26 cellular contexts compared by ENCODE assay signal in genomic region chr1:98523256-98523655, GRCh38.
DNase-seq lines count a peak whose midpoint lies in the region; FAIRE-seq and TF ChIP-seq lines count a peak whose summit lies in the region.
"Had no signal": no experiment of that assay in that cellular context is flagged by ENCODE, and none has a peak within 500 bp of the region (broad histone marks: within the 10 kb centered on the region; RNA-seq: fewer than 3 reads in every experiment).

No MANE protein-coding gene starts in this region.

- dilution Hi-C loops in mammary epithelial cell (cut with HindIII; ENCODE audit: low sequenced_read_pairs): no loop called here

- H3K9ac ChIP-seq in mammary epithelial cell (ENCODE audit: insufficient read depth, low read length) (no peak overlapping the region), kidney (ENCODE audit: low read length in 2 of 2) (no peak overlapping the region)
- H3K9ac ChIP-seq: GM23248 had no signal

- H3K9me3 ChIP-seq in mammary epithelial cell (replicated peaks; ENCODE audit: insufficient read depth, low read length) (no peaks in the 10 kb centered on the region), spleen (peaks cover 0 to 34% (median 20%) of the 10 kb centered on the region in 8 donors), kidney (ENCODE audit: control insufficient read depth in 1 of 2, low read length in 2 of 2) (peaks cover 0 to 6% of the 10 kb centered on the region in 2 donors)
- H3K9me3 ChIP-seq: BE2C had no signal

- no peak overlapping the region for H3K4me2 ChIP-seq in mammary epithelial cell (ENCODE audit: insufficient read depth, low read depth, low read length)
- H3K4me2 ChIP-seq: PC-9 had no signal

- in situ Hi-C loops in mammary epithelial cell (cut with MboI; ENCODE audit: low sequenced_read_pairs in 2 of 2): no loop called here

- POLR2A ChIA-PET in MCF 10A (lab: Yijun Ruan, JAX): interaction anchor here (0.8 kb wide), 1 partner anchor 92 kb away, joined by 3 read pairs; no protein-coding TSS in a partner anchor

- WGBS in mammary epithelial cell (ENCODE audit: low coverage, missing lambda C conversion rate): 60% methylated on average over 4 of the region's 4 CpGs
- 60 to 84% (median 78%) methylated on average over 4 of the region's 4 CpGs for WGBS in spleen, 5 donors

- no peak overlapping the region for H3K4me3 ChIP-seq in mammary epithelial cell (replicated peaks in 1 of 3; ENCODE audit: insufficient read depth in 1 of 3, low read depth in 2 of 3, low read length in 3 of 3)
- no peak overlapping the region for H3K4me3 ChIP-seq in bronchial epithelial cell (ENCODE audit: low read depth, low read length)
- H3K4me3 ChIP-seq in spleen: no peak overlapping the region
- H3K4me3 ChIP-seq in kidney (ENCODE audit: low read length in 2 of 2): no peak overlapping the region
- H3K4me3 ChIP-seq: GM23248, K562, MG63, PC-9 had no signal

- no peak overlapping the region for H3K27ac Mint-ChIP-seq in MCF 10A (ENCODE audit: low read depth, unreplicated experiment)
- H3K27ac Mint-ChIP-seq: H9 had no signal

- H3K36me3 Mint-ChIP-seq in MCF 10A (ENCODE audit: insufficient read depth, unreplicated experiment): no peaks in the 10 kb centered on the region

- TF ChIP-seq POLR2A in spleen (IDR thresholded peaks at IDR 0.05): no peak

- H3K36me3 ChIP-seq in mammary epithelial cell (ENCODE audit: insufficient read depth, low read length): no peaks in the 10 kb centered on the region
- H3K36me3 ChIP-seq in bronchial epithelial cell (ENCODE audit: control insufficient read depth, insufficient read depth, low read length): no peaks in the 10 kb centered on the region
- H3K36me3 ChIP-seq in spleen: no peaks in the 10 kb centered on the region
- H3K36me3 ChIP-seq in kidney (ENCODE audit: control insufficient read depth in 1 of 2, insufficient read depth in 2 of 2, low read length in 2 of 2): no peaks in the 10 kb centered on the region
- H3K36me3 ChIP-seq: BE2C, MG63 had no signal

- no peak for TF ChIP-seq CTCF in mammary epithelial cell (conservative IDR thresholded peaks at IDR 0.05 in 1 of 2, IDR thresholded peaks at IDR 0.05 in 1 of 2; ENCODE audit: extremely low read depth in 1 of 2, insufficient read depth in 1 of 2, low read depth in 1 of 2, low read length in 2 of 2)
- no peak for TF ChIP-seq CTCF in MCF 10A (IDR thresholded peaks at IDR 0.05; ENCODE audit: unreplicated experiment)
- no peak for TF ChIP-seq CTCF in bronchial epithelial cell (IDR thresholded peaks at IDR 0.05; ENCODE audit: insufficient read depth, low read length, severe bottlenecking)
- TF ChIP-seq CTCF in spleen (IDR thresholded peaks at IDR 0.05 in 8 of 11, conservative IDR thresholded peaks at IDR 0.05 in 3 of 11): no peak
- no peak for TF ChIP-seq CTCF in kidney (IDR thresholded peaks at IDR 0.05; ENCODE audit: borderline replicate concordance, extremely low read depth, insufficient read depth)

- no peak overlapping the region for H2AFZ ChIP-seq in mammary epithelial cell (ENCODE audit: low read depth, low read length)
- H2AFZ ChIP-seq: GM23248, PC-9 had no signal

- DNase-seq in mammary epithelial cell: peak; percentile 28
- no peak for DNase-seq in MCF 10A (ENCODE audit: unreplicated experiment)
- peak; percentile 11 for DNase-seq in amniotic epithelial cell (ENCODE audit: low read depth)
- DNase-seq in bronchial epithelial cell (ENCODE audit: low read depth): peak; percentile 1
- DNase-seq in hypothalamus (lab: John Stamatoyannopoulos, UW): no peak
- no peak for DNase-seq in NK-92 treated with Interleukin-12 subunit alpha and Interleukin-12 subunit beta, amount 100 ng/mL, for 24 hours (lab: John Stamatoyannopoulos, UW)
- DNase-seq in spleen: no peak
- DNase-seq in kidney: no peak
- DNase-seq: ACHN, BE2C, Calu3, DMS79 treated with DMSO at 0.1 percent for 48 hours, GM23248, H9, Kasumi-1, MG63, NCI-H2029 treated with DMSO at 0.1 percent for 48 hours, NCI-H2171, NCI-H345, NCI-H510A treated with DMSO at 0.1 percent for 48 hours, RPMI8226, SHP77 had no signal

- H3K27me3 ChIP-seq in mammary epithelial cell (ENCODE audit: insufficient read depth, low read length) (no peaks in the 10 kb centered on the region), bronchial epithelial cell (ENCODE audit: control insufficient read depth, insufficient read depth, low read length) (no peaks in the 10 kb centered on the region), spleen (replicated peaks in 1 of 7) (no peaks in the 10 kb centered on the region)
- H3K27me3 ChIP-seq: BE2C, MG63 had no signal

- H3K4me3 Mint-ChIP-seq in MCF 10A (ENCODE audit: unreplicated experiment): no peak overlapping the region
- H3K4me3 Mint-ChIP-seq: H9 had no signal

- H3K4me1 ChIP-seq in mammary epithelial cell (ENCODE audit: insufficient read depth, low read length): no peaks in the 10 kb centered on the region
- H3K4me1 ChIP-seq in spleen: no peaks in the 10 kb centered on the region
- H3K4me1 ChIP-seq in kidney (ENCODE audit: control insufficient read depth in 1 of 2, insufficient read depth in 1 of 2, low read depth in 1 of 2, low read length in 2 of 2): no peaks in the 10 kb centered on the region
- H3K4me1 ChIP-seq: BE2C had no signal

- BruUV-seq in mammary epithelial cell (replicated peaks; lab: Mats Ljungman, UMichigan): no TSS peak
- BruUV-seq in MCF 10A (replicated peaks; lab: Mats Ljungman, UMichigan): no TSS peak

- H3K27ac ChIP-seq in mammary epithelial cell (ENCODE audit: insufficient read depth, low read depth, low read length): no peak overlapping the region
- no peak overlapping the region for H3K27ac ChIP-seq in spleen
- H3K27ac ChIP-seq in kidney (ENCODE audit: low read depth in 2 of 2, low read length in 2 of 2): no peak overlapping the region
- H3K27ac ChIP-seq: 22Rv1, GM23248, PC-9 had no signal

- FAIRE-seq in bronchial epithelial cell (lab: Jason Lieb, UNC) (no peak), kidney (lab: Jason Lieb, UNC) (no peak)
- FAIRE-seq: HTR-8/SVneo, K562 had no signal

- intact Hi-C loops in mammary epithelial cell (cut with micrococcal nuclease): no loop called here
- intact Hi-C loops in MCF 10A (cut with micrococcal nuclease): no loop called here
- intact Hi-C loops in spleen (cut with DNase I; ENCODE audit: low total_unique reads): no loop called here
- intact Hi-C loops in kidney (cut with DNase I): no loop called here

- CTCF ChIA-PET in mammary epithelial cell (lab: Charles Lee; ENCODE audit: low non-redundant PET): no interaction called here
- CTCF ChIA-PET in MCF 10A (lab: Yijun Ruan, JAX): no interaction called here

- no peaks in the 10 kb centered on the region for H3K4me1 Mint-ChIP-seq in MCF 10A (ENCODE audit: insufficient read depth, unreplicated experiment)
- H3K4me1 Mint-ChIP-seq: H9 had no signal

- no peaks in the 10 kb centered on the region for H3K79me2 ChIP-seq in mammary epithelial cell (ENCODE audit: insufficient read depth, low read length)

- H3K27me3 Mint-ChIP-seq in MCF 10A (ENCODE audit: insufficient read depth, unreplicated experiment): no peaks in the 10 kb centered on the region

- H3K9me3 Mint-ChIP-seq in MCF 10A (ENCODE audit: unreplicated experiment): peaks cover 46% of the 10 kb centered on the region

- H4K20me1 ChIP-seq in mammary epithelial cell (ENCODE audit: insufficient read depth, low read length): no peaks in the 10 kb centered on the region

Comparison
In these comparisons a context has a peak if more than half of its experiments do, and no peak if none do; other contexts are left out.
1. DNase-seq: peak in mammary epithelial cell (single experiment), amniotic epithelial cell (single experiment) and bronchial epithelial cell (single experiment); none in MCF 10A (single experiment), hypothalamus (0 of 51), NK-92 treated with Interleukin-12 subunit alpha and Interleukin-12 subunit beta, amount 100 ng/mL, for 24 hours (single experiment), spleen (single experiment) and kidney (single experiment).